13 cellular contexts compared by ENCODE assay signal in genomic region chr5:125549322-125549871, GRCh38.
DNase-seq lines count a peak whose midpoint lies in the region; ATAC-seq and TF ChIP-seq lines count a peak whose summit lies in the region.
"Had no signal": no experiment of that assay in that cellular context is flagged by ENCODE, and none has a peak within 500 bp of the region (broad histone marks: within the 10 kb centered on the region; RNA-seq: fewer than 3 reads in every experiment).

No MANE protein-coding gene starts in this region.

- H3K36me3 Mint-ChIP-seq in activated naive CD8-positive, alpha-beta T cell treated with anti-CD3 and anti-CD28 coated beads for 36 hours = no peaks in the 10 kb centered on the region

- H3K9ac ChIP-seq in neural cell (ENCODE audit: low read length) = peak overlapping the region; percentile 25

- peaks cover 4% of the 10 kb centered on the region for H3F3A ChIP-seq in neural cell (ENCODE audit: insufficient read depth, low read length, poor library complexity, severe bottlenecking)

- no peak overlapping the region for H2AFZ ChIP-seq in neural cell (ENCODE audit: low read depth, low read length)

- H3K4me1 ChIP-seq in Panc1 (ENCODE audit: control insufficient read depth, insufficient read depth, low read length) = peaks cover 29% of the 10 kb centered on the region

- H3K9me3 ChIP-seq in Panc1 (ENCODE audit: control insufficient read depth, insufficient read depth, low read depth, low read length) (peaks cover 7% of the 10 kb centered on the region; the same call in 1 of the 2 replicates), neural cell (ENCODE audit: low read length) (no peaks in the 10 kb centered on the region)

- H3K79me2 ChIP-seq in neural cell (replicated peaks; ENCODE audit: insufficient read depth, low read length) = no peaks in the 10 kb centered on the region

- no peak overlapping the region for H3K27ac Mint-ChIP-seq in activated naive CD8-positive, alpha-beta T cell treated with anti-CD3 and anti-CD28 coated beads for 36 hours
- H3K27ac Mint-ChIP-seq: activated CD4-positive, alpha-beta T cell treated with anti-CD3 and anti-CD28 coated beads for 36 hours had no signal

- peak; percentile 90 for ATAC-seq in Panc1
- ATAC-seq: activated CD4-positive, alpha-beta T cell treated with anti-CD3 and anti-CD28 coated beads for 36 hours; K562 had no signal

- H3K4me1 Mint-ChIP-seq in activated naive CD8-positive, alpha-beta T cell treated with anti-CD3 and anti-CD28 coated beads for 36 hours = no peaks in the 10 kb centered on the region
- H3K4me1 Mint-ChIP-seq: activated CD4-positive, alpha-beta T cell treated with anti-CD3 and anti-CD28 coated beads for 36 hours had no signal

- intact Hi-C loops in Panc1 (cut with micrococcal nuclease; ENCODE audit: unreplicated experiment) = loop anchor here (10.0 kb wide), 1 partner anchor 805 kb away; the partner anchor contains the start of gene ZNF608

- H3K27me3 Mint-ChIP-seq in activated naive CD8-positive, alpha-beta T cell treated with anti-CD3 and anti-CD28 coated beads for 36 hours = no peaks in the 10 kb centered on the region
- H3K27me3 Mint-ChIP-seq: activated CD4-positive, alpha-beta T cell treated with anti-CD3 and anti-CD28 coated beads for 36 hours had no signal

- in situ Hi-C loops in Panc1 (cut with HindIII; ENCODE audit: low pct_unique_long_range_greater_than_20kb, low sequenced_read_pairs) = no loop called here

- H3K9me3 Mint-ChIP-seq in activated naive CD8-positive, alpha-beta T cell treated with anti-CD3 and anti-CD28 coated beads for 36 hours = peaks cover 2% of the 10 kb centered on the region

- POLR2A ChIA-PET in Panc1 (lab: Charles Lee) = interaction anchor here (0.5 to 0.6 kb wide), 3 partner anchors 10 to 529 kb away, joined by 3 read pairs; no protein-coding TSS in a partner anchor

- CTCF ChIA-PET in Panc1 (lab: Charles Lee) = no interaction called here

- BruUV-seq in Panc1 (replicated peaks; lab: Mats Ljungman, UMichigan) = no TSS peak

- H3K9me2 ChIP-seq in neural cell (ENCODE audit: insufficient read depth, low read length) = no peaks in the 10 kb centered on the region

- no peak overlapping the region for H3K4me2 ChIP-seq in neural cell (ENCODE audit: low read length)

- no peak for TF ChIP-seq CTCF in Panc1 (IDR thresholded peaks at IDR 0.05)
- no peak for TF ChIP-seq CTCF in neural cell (IDR thresholded peaks at IDR 0.05; ENCODE audit: poor library complexity, severe bottlenecking)

- H4K20me1 ChIP-seq in neural cell (ENCODE audit: insufficient read depth) = no peaks in the 10 kb centered on the region

- H3K4me3 ChIP-seq in Panc1 (ENCODE audit: low read depth in 2 of 2, low read length in 2 of 2) (no peak overlapping the region), neural cell (ENCODE audit: low read length) (peak overlapping the region; percentile 10)
- H3K4me3 ChIP-seq: K562 had no signal

- peak overlapping the region; percentile 94 for H3K27ac ChIP-seq in Panc1 (ENCODE audit: low read length)
- H3K27ac ChIP-seq in neural cell (ENCODE audit: low read length) = peak overlapping the region; percentile 33
- H3K27ac ChIP-seq: C4-2B had no signal

- H3K36me3 ChIP-seq in Panc1 (ENCODE audit: control insufficient read depth, insufficient read depth, low read length) (no peaks in the 10 kb centered on the region), neural cell (ENCODE audit: insufficient read depth, low read length) (no peaks in the 10 kb centered on the region)

- H3K27me3 ChIP-seq in Panc1 (ENCODE audit: control insufficient read depth, insufficient read depth, low read length) = no peaks in the 10 kb centered on the region
- H3K27me3 ChIP-seq in neural cell (ENCODE audit: insufficient read depth, low read depth, low read length) = no peaks in the 10 kb centered on the region

- no peak for TF ChIP-seq RAD21 in neural cell (conservative IDR thresholded peaks at IDR 0.05)

- peak; percentile 23 for DNase-seq in H4 (ENCODE audit: low spot score)
- DNase-seq in Panc1 (ENCODE audit: low read depth, low spot score) = no peak
- DNase-seq in fibroblast of peridontal ligament (ENCODE audit: extremely low read depth) = peak; percentile 74
- no peak for DNase-seq in activated gamma-delta T cell (lab: John Stamatoyannopoulos, UW)
- no peak for DNase-seq in NOMO-1 treated with DMSO at 0.1 percent for 48 hours (lab: John Stamatoyannopoulos, UW; ENCODE audit: unreplicated experiment)
- DNase-seq in activated naive CD8-positive, alpha-beta T cell treated with anti-CD3 and anti-CD28 coated beads for 36 hours = no peak
- DNase-seq in NCI-H1092 (lab: John Stamatoyannopoulos, UW) = no peak
- DNase-seq: activated CD4-positive, alpha-beta T cell treated with anti-CD3 and anti-CD28 coated beads for 36 hours; activated effector memory CD4-positive, alpha-beta T cell treated with anti-CD3 and anti-CD28 coated beads, Interleukin-2, amount 50 U/mL, for 16 hours; cortex of kidney had no signal

- TF ChIP-seq EP300 in neural cell (conservative IDR thresholded peaks at IDR 0.05; ENCODE audit: poor library complexity, severe bottlenecking) = peak; percentile 66

- no peak overlapping the region for H3K4me3 Mint-ChIP-seq in activated naive CD8-positive, alpha-beta T cell treated with anti-CD3 and anti-CD28 coated beads for 36 hours
- H3K4me3 Mint-ChIP-seq: activated CD4-positive, alpha-beta T cell treated with anti-CD3 and anti-CD28 coated beads for 36 hours had no signal

TF ChIP-seq in neural cell, 6 proteins besides CTCF, POLR2A, EP300 and RAD21:
- TF ChIP-seq REST (IDR thresholded peaks at IDR 0.05; ENCODE audit: borderline replicate concordance) (no peak), POLR2AphosphoS5 (IDR thresholded peaks at IDR 0.05) (peak; percentile 63)

Comparison
In these comparisons a context has a peak if more than half of its experiments do, and no peak if none do; other contexts are left out.
1. DNase-seq: peak in H4 (single experiment) and fibroblast of peridontal ligament (single experiment); none in Panc1 (single experiment), activated gamma-delta T cell (single experiment), NOMO-1 treated with DMSO at 0.1 percent for 48 hours (single experiment), activated naive CD8-positive, alpha-beta T cell treated with anti-CD3 and anti-CD28 coated beads for 36 hours (single experiment) and NCI-H1092 (single experiment).